Comparison of ENCODE assay signal across 11 cellular contexts in genomic region chr19:11659612-11660011, GRCh38.
DNase-seq lines count a peak whose midpoint lies in the region; ATAC-seq and TF ChIP-seq lines count a peak whose summit lies in the region.
"Had no signal": no experiment of that assay in that cellular context is flagged by ENCODE, and none has a peak within 500 bp of the region (broad histone marks: within the 10 kb centered on the region; RNA-seq: fewer than 3 reads in every experiment).

No MANE protein-coding gene starts in this region.

- no CpG with 5 or more reads among the region's 1 CpG for whole genome bisulfite sequencing in H9 (ENCODE audit: extremely low coverage, insufficient read length, low lambda C conversion rate)
- WGBS in SK-N-SH (ENCODE audit: low lambda C conversion rate), result 100% methylated on average over 1 of the region's 1 CpG
- 88% methylated on average over 1 of the region's 1 CpG for WGBS in hepatocyte (ENCODE audit: low lambda C conversion rate, missing lambda C conversion rate)
- WGBS in upper lobe of left lung, 2 donors, result 98 to 100% methylated on average over 1 of the region's 1 CpG

- H3K27ac ChIP-seq in H9 (ENCODE audit: insufficient read length, low read depth, low read length) (no peak overlapping the region), SK-N-SH (ENCODE audit: low read depth in 2 of 2, low read length in 1 of 2) (no peak overlapping the region), hepatocyte (no peak overlapping the region), upper lobe of left lung (no peak overlapping the region)

- no peak overlapping the region for H2AK5ac ChIP-seq in H9 (ENCODE audit: insufficient read length, low read length)

- H3K9ac ChIP-seq in H9 (ENCODE audit: extremely low read depth, insufficient read length, low read length), result no peak overlapping the region
- no peak overlapping the region for H3K9ac ChIP-seq in SK-N-SH

- no peak overlapping the region for H2BK20ac ChIP-seq in H9 (ENCODE audit: low read depth, low read length, poor library complexity, severe bottlenecking)

- H3K9me3 ChIP-seq in H9 (ENCODE audit: control insufficient read depth, low read depth, low read length) (no peaks in the 10 kb centered on the region), SK-N-SH (no peaks in the 10 kb centered on the region), hepatocyte (ENCODE audit: low read depth) (no peaks in the 10 kb centered on the region), upper lobe of left lung (no peaks in the 10 kb centered on the region)

- no peaks in the 10 kb centered on the region; the same call in 1 of the 2 replicates for H3K27me3 Mint-ChIP-seq in H9 (ENCODE audit: low read depth)

- H2AFZ ChIP-seq in H9 (ENCODE audit: low read length) (no peak overlapping the region), SK-N-SH (ENCODE audit: low read depth) (no peak overlapping the region), hepatocyte (no peak overlapping the region)

- H3K23me2 ChIP-seq in H9 (ENCODE audit: insufficient read length, low read depth, low read length, poor library complexity, severe bottlenecking), result no peaks in the 10 kb centered on the region

- H4K91ac ChIP-seq in H9 (ENCODE audit: insufficient read length, low read depth, low read length), result no peak overlapping the region

- TF ChIP-seq CTCF in H9 (conservative IDR thresholded peaks at IDR 0.05) (peak; percentile 67), SK-N-SH (IDR thresholded peaks at IDR 0.05) (peak; percentile 45), hepatocyte (IDR thresholded peaks at IDR 0.05; ENCODE audit: poor library complexity) (peak; percentile 34), upper lobe of left lung (IDR thresholded peaks at IDR 0.05) (peak in 1 of 6 experiments; percentile 6)

- H3K79me1 ChIP-seq in H9 (ENCODE audit: insufficient read depth, low read depth, low read length, poor library complexity, severe bottlenecking), result no peaks in the 10 kb centered on the region

- H3K4me3 Mint-ChIP-seq in H9, result no peak overlapping the region

- H3K27me3 ChIP-seq in H9 (ENCODE audit: insufficient read depth, low read length) (no peaks in the 10 kb centered on the region), SK-N-SH (ENCODE audit: insufficient read depth) (no peaks in the 10 kb centered on the region), hepatocyte (no peaks in the 10 kb centered on the region), upper lobe of left lung (no peaks in the 10 kb centered on the region)

- TF ChIP-seq EP300 in SK-N-SH (IDR thresholded peaks at IDR 0.05; ENCODE audit: borderline replicate concordance in 1 of 2, low read depth in 1 of 2, low read length in 1 of 2), result no peak
- no peak for TF ChIP-seq EP300 in upper lobe of left lung (IDR thresholded peaks at IDR 0.05)

- DNase-seq in AML-193 (lab: John Stamatoyannopoulos, UW) (peak; percentile 48 to 50), H9 (no peak), SK-N-SH (peak; percentile 51), hepatocyte (ENCODE audit: low spot score) (no peak), GM19238 (ENCODE audit: insufficient read length, low spot score) (no peak), amniotic stem cell (lab: John Stamatoyannopoulos, UW) (no peak), mesenteric fat pad (ENCODE audit: low spot score) (no peak), upper lobe of left lung (no peak)
- DNase-seq: activated naive CD4-positive, alpha-beta T cell; HCEC 1CT; occipital lobe had no signal

- H3K4me3 ChIP-seq in SK-N-SH (ENCODE audit: low read depth in 2 of 2, low read length in 1 of 2) (no peak overlapping the region), hepatocyte (no peak overlapping the region), upper lobe of left lung (no peak overlapping the region)

- no peak overlapping the region for H2BK15ac ChIP-seq in H9 (ENCODE audit: low read depth, low read length)

- H3K9me2 ChIP-seq in SK-N-SH (no peaks in the 10 kb centered on the region), hepatocyte (replicated peaks; ENCODE audit: insufficient read depth) (no peaks in the 10 kb centered on the region)

- H2BK12ac ChIP-seq in H9 (ENCODE audit: insufficient read length, low read depth, low read length), result no peak overlapping the region

- H3T11ph ChIP-seq in H9 (ENCODE audit: low read length), result no peak overlapping the region

- H3K56ac ChIP-seq in H9 (ENCODE audit: insufficient read length, low read depth, low read length), result no peak overlapping the region

- H3K4me2 ChIP-seq in H9 (ENCODE audit: insufficient read depth, insufficient read length, low read length) (no peak overlapping the region), SK-N-SH (no peak overlapping the region), hepatocyte (no peak overlapping the region)

- H3K27ac Mint-ChIP-seq in H9, result no peak overlapping the region

- H3K4me1 Mint-ChIP-seq in H9, result peaks cover 0 to 3% of the 10 kb centered on the region in 2 experiments; a peak in 1 of 4 replicates

- no peaks in the 10 kb centered on the region for H4K20me1 ChIP-seq in H9 (ENCODE audit: control insufficient read depth, insufficient read depth, insufficient read length)
- H4K20me1 ChIP-seq in SK-N-SH (ENCODE audit: insufficient read depth), result no peaks in the 10 kb centered on the region
- no peaks in the 10 kb centered on the region for H4K20me1 ChIP-seq in hepatocyte (ENCODE audit: insufficient read depth, poor library complexity, severe bottlenecking)

- CTCF ChIA-PET in SK-N-SH (lab: Yijun Ruan, JAX), result interaction anchor here (0.7 to 1.6 kb wide), 5 partner anchors 40 to 329 kb away, joined by 3 to 7 read pairs (median 3); no protein-coding TSS in a partner anchor

- H3K9me3 Mint-ChIP-seq in H9, result peaks cover 0 to 7% of the 10 kb centered on the region in 2 experiments; a peak in 3 of 5 replicates

- H3K79me2 ChIP-seq in H9 (ENCODE audit: insufficient read depth, low read length) (no peaks in the 10 kb centered on the region), SK-N-SH (ENCODE audit: insufficient read depth) (no peaks in the 10 kb centered on the region), hepatocyte (no peaks in the 10 kb centered on the region)

- H2BK5ac ChIP-seq in H9 (ENCODE audit: insufficient read length, low read length), result no peak overlapping the region

- H3K14ac ChIP-seq in H9 (ENCODE audit: insufficient read depth, low read length), result no peak overlapping the region

- peaks cover 11 to 16% (median 11%) of the 10 kb centered on the region in 3 experiments for H3K36me3 Mint-ChIP-seq in H9 (ENCODE audit: insufficient read depth in 1 of 3, low read depth in 3 of 3)

- H3K4me1 ChIP-seq in H9 (ENCODE audit: insufficient read depth, low read length) (no peaks in the 10 kb centered on the region), SK-N-SH (ENCODE audit: control insufficient read depth in 1 of 2, insufficient read depth in 2 of 2, low read depth in 1 of 2, low read length in 1 of 2) (no peaks in the 10 kb centered on the region), hepatocyte (ENCODE audit: insufficient read depth) (no peaks in the 10 kb centered on the region), upper lobe of left lung (no peaks in the 10 kb centered on the region)

- H3K18ac ChIP-seq in H9 (ENCODE audit: insufficient read length, low read depth, low read length), result no peak overlapping the region

- H3K4ac ChIP-seq in H9 (ENCODE audit: low read depth, low read length), result no peak overlapping the region

- H2BK120ac ChIP-seq in H9 (ENCODE audit: low read depth, low read length, poor library complexity, severe bottlenecking), result no peak overlapping the region

- no peaks in the 10 kb centered on the region for H3F3A ChIP-seq in SK-N-SH (replicated peaks; ENCODE audit: insufficient read depth)

- no peak overlapping the region for H4K5ac ChIP-seq in H9 (ENCODE audit: insufficient read length, low read depth, low read length)

- POLR2A ChIA-PET in SK-N-SH (lab: Yijun Ruan, JAX), result no interaction called here

- H3K36me3 ChIP-seq in SK-N-SH (replicated peaks in 1 of 2; ENCODE audit: control insufficient read depth in 1 of 2, insufficient read depth in 2 of 2, low read length in 1 of 2), result no peaks in the 10 kb centered on the region
- H3K36me3 ChIP-seq in hepatocyte (replicated peaks; ENCODE audit: insufficient read depth, low read depth), result no peaks in the 10 kb centered on the region
- no peaks in the 10 kb centered on the region for H3K36me3 ChIP-seq in upper lobe of left lung

- no peak overlapping the region for H3K23ac ChIP-seq in H9 (ENCODE audit: insufficient read length, low read depth, low read length)

- ATAC-seq in upper lobe of left lung (ENCODE audit: low FRiP score in 2 of 2), result no peak

- TF ChIP-seq POLR2A in upper lobe of left lung (IDR thresholded peaks at IDR 0.05), result no peak

- no peak overlapping the region for H4K8ac ChIP-seq in H9 (replicated peaks; ENCODE audit: insufficient read length, low read depth, low read length)

- TF ChIP-seq RAD21 in SK-N-SH (IDR thresholded peaks at IDR 0.05; ENCODE audit: low read length), result peak; percentile 63

TF ChIP-seq in SK-N-SH, 30 proteins besides CTCF, POLR2A, EP300 and RAD21 (continues in another document):
- TF ChIP-seq RFX5 (IDR thresholded peaks at IDR 0.05; ENCODE audit: low read length), result no peak
- no peak for TF ChIP-seq USF2 (IDR thresholded peaks at IDR 0.05; ENCODE audit: borderline replicate concordance, low read depth, low read length)

Comparison
In these comparisons a context has a peak if more than half of its experiments do, and no peak if none do; other contexts are left out.
1. DNase-seq: peak in AML-193 (2 of 2) and SK-N-SH (single experiment); none in H9 (single experiment), hepatocyte (single experiment), GM19238 (single experiment), amniotic stem cell (single experiment), mesenteric fat pad (single experiment) and upper lobe of left lung (0 of 2).